Comparison of ENCODE assay signal across 20 cellular contexts in the genomic region with DNA sequence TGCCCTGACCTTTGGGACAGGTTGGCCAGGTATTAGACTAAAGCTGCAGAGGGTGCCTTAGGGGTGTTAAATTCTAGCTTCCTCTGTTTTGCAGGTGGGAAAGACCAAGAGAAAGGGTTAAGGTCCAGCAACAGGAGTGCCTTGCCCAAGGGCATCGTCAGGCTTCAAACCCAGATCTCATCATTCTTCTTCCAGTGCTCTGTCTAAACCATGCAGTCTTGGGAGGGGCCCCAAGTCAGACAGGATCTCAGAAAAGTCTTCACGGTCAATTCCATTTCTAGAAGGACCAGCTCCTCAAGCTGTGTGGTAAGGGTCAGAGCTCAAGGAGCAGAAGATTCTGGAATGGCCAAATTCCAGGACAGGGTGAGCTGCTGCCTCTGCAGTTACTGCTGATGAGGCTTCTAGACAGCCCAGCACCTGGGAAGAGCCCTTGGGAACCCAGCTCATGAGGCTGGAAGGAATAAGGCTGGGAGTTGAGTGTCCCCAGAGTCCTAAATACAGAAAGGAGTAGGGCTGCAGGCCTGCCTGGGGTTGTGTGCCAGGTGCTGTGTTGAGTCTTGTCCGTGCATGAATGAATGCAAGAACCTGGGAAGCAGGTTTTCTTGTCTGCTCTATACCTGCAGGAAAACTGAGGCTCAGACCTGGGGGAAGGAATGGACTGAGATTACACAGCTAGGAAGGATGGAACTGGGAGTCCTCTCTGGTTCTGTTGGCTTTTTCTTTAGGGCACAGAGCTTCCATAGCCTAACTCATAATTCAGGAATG.
"Had no signal": no experiment of that assay in that cellular context is flagged by ENCODE, and none has a peak within 500 bp of the region (broad histone marks: within the 10 kb centered on the region; RNA-seq: fewer than 3 reads in every experiment).

No MANE protein-coding gene starts in this region.

- H3K27ac Mint-ChIP-seq: activated CD4-positive, alpha-beta T cell treated with anti-CD3 and anti-CD28 coated beads, Interleukin-2, amount 10 ng/mL, durations not matched to agents 7 days and 5 days; activated CD8-positive, alpha-beta memory T cell treated with anti-CD3 and anti-CD28 coated beads, Interleukin-2, amount 10 ng/mL, durations not matched to agents 7 days and 5 days; activated CD8-positive, alpha-beta T cell treated with anti-CD3 and anti-CD28 coated beads for 36 hours; activated naive CD4-positive, alpha-beta T cell treated with anti-CD3 and anti-CD28 coated beads, Interleukin-2, amount 50 U/mL, for 24 hours had no signal

- DNase-seq: activated CD4-positive, alpha-beta T cell treated with anti-CD3 and anti-CD28 coated beads, Interleukin-2, amount 10 ng/mL, durations not matched to agents 7 days and 5 days; activated CD4-positive, CD25-positive, alpha-beta regulatory T cell treated with anti-CD3 and anti-CD28 coated beads, Interleukin-2, amount 50 U/mL, for 72 hours; activated CD8-positive, alpha-beta memory T cell treated with anti-CD3 and anti-CD28 coated beads, Interleukin-2, amount 10 ng/mL, durations not matched to agents 7 days and 5 days; activated CD8-positive, alpha-beta T cell treated with anti-CD3 and anti-CD28 coated beads for 36 hours; activated gamma-delta T cell treated with Interleukin-2 at 50 U/mL for 16 hours; anterior cingulate cortex; body of pancreas; gastrocnemius medialis; hypothalamus; left ventricle myocardium superior; occipital lobe; posterior cingulate gyrus; retina; stimulated activated CD4-positive, alpha-beta T cell treated with anti-CD3 and anti-CD28 coated beads, Interleukin-4, amount 100 ng/mL, for 24 hours; stimulated activated naive CD8-positive, alpha-beta T cell treated with anti-CD3 and anti-CD28 coated beads, Interleukin-15, Interleukin-2, amounts not matched to agents 100 U/mL and 50 U/mL, for 24 hours; substantia nigra; thyroid gland; WERI-Rb-1 had no signal

- H3K27ac ChIP-seq: esophagus muscularis mucosa, gastrocnemius medialis, thyroid gland, WERI-Rb-1 had no signal

- H3K9me3 Mint-ChIP-seq: activated CD4-positive, alpha-beta T cell treated with anti-CD3 and anti-CD28 coated beads, Interleukin-2, amount 10 ng/mL, durations not matched to agents 7 days and 5 days; activated CD8-positive, alpha-beta T cell treated with anti-CD3 and anti-CD28 coated beads for 36 hours; activated naive CD4-positive, alpha-beta T cell treated with anti-CD3 and anti-CD28 coated beads, Interleukin-2, amount 50 U/mL, for 24 hours had no signal

- ATAC-seq: activated CD8-positive, alpha-beta memory T cell treated with anti-CD3 and anti-CD28 coated beads, Interleukin-2, amount 10 ng/mL, durations not matched to agents 7 days and 5 days; activated CD8-positive, alpha-beta T cell treated with anti-CD3 and anti-CD28 coated beads for 36 hours; gastrocnemius medialis; left ventricle myocardium superior; stimulated activated naive CD8-positive, alpha-beta T cell treated with anti-CD3 and anti-CD28 coated beads, Interleukin-15, Interleukin-2, amounts not matched to agents 100 U/mL and 50 U/mL, for 24 hours had no signal

- H3K9me3 ChIP-seq: body of pancreas, esophagus muscularis mucosa, gastrocnemius medialis, thyroid gland had no signal

- H3K27me3 ChIP-seq: body of pancreas, esophagus muscularis mucosa, gastrocnemius medialis, thyroid gland had no signal

- H3K4me3 ChIP-seq: body of pancreas, esophagus muscularis mucosa, gastrocnemius medialis, thyroid gland had no signal

- H3K4me3 Mint-ChIP-seq: activated CD4-positive, alpha-beta T cell treated with anti-CD3 and anti-CD28 coated beads, Interleukin-2, amount 10 ng/mL, durations not matched to agents 7 days and 5 days; activated CD8-positive, alpha-beta memory T cell treated with anti-CD3 and anti-CD28 coated beads, Interleukin-2, amount 10 ng/mL, durations not matched to agents 7 days and 5 days; activated CD8-positive, alpha-beta T cell treated with anti-CD3 and anti-CD28 coated beads for 36 hours; activated naive CD4-positive, alpha-beta T cell treated with anti-CD3 and anti-CD28 coated beads, Interleukin-2, amount 50 U/mL, for 24 hours had no signal

- H3K36me3 Mint-ChIP-seq: activated CD8-positive, alpha-beta memory T cell treated with anti-CD3 and anti-CD28 coated beads, Interleukin-2, amount 10 ng/mL, durations not matched to agents 7 days and 5 days; activated naive CD4-positive, alpha-beta T cell treated with anti-CD3 and anti-CD28 coated beads, Interleukin-2, amount 50 U/mL, for 24 hours had no signal

- H3K36me3 ChIP-seq: esophagus muscularis mucosa, gastrocnemius medialis, thyroid gland, WERI-Rb-1 had no signal

- H3K4me1 Mint-ChIP-seq: activated CD4-positive, alpha-beta T cell treated with anti-CD3 and anti-CD28 coated beads, Interleukin-2, amount 10 ng/mL, durations not matched to agents 7 days and 5 days; activated CD8-positive, alpha-beta memory T cell treated with anti-CD3 and anti-CD28 coated beads, Interleukin-2, amount 10 ng/mL, durations not matched to agents 7 days and 5 days; activated naive CD4-positive, alpha-beta T cell treated with anti-CD3 and anti-CD28 coated beads, Interleukin-2, amount 50 U/mL, for 24 hours had no signal

- H3K27me3 Mint-ChIP-seq: activated CD4-positive, alpha-beta T cell treated with anti-CD3 and anti-CD28 coated beads, Interleukin-2, amount 10 ng/mL, durations not matched to agents 7 days and 5 days; activated CD8-positive, alpha-beta T cell treated with anti-CD3 and anti-CD28 coated beads for 36 hours; activated naive CD4-positive, alpha-beta T cell treated with anti-CD3 and anti-CD28 coated beads, Interleukin-2, amount 50 U/mL, for 24 hours had no signal

- H3K4me1 ChIP-seq: esophagus muscularis mucosa, gastrocnemius medialis had no signal
